ENCODE assay signal across 2 cellular contexts in the genomic region with DNA sequence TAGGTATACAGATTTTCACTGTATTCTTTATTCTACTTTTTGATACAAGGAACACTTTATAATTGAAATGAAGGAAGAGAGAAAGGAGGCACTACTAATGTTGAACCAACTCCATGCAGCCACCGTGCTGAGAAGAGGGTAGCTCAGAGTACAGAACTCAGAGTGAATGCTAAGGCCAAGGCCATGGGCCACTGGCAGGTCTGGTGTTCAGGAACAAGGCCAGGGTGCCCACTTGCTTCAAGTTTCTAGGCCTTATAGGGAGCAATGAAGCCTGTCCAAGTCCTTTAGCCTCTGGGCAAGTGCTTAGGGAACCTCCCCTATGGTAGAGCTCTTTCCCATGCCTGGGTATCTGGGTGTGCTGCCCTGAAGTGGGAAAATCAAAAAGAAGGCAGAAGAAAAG.
"Had no signal": no experiment of that assay in that cellular context is flagged by ENCODE, and none has a peak within 500 bp of the region (broad histone marks: within the 10 kb centered on the region; RNA-seq: fewer than 3 reads in every experiment).

No MANE protein-coding gene starts in this region.

- DNase-seq: GDM1, GF-D8 had no signal
